Comparison of ENCODE assay signal across 9 cellular contexts in genomic region chr11:14578551-14578956, GRCh38. TPM values are rescaled to one million over a fixed set of nuclear protein-coding genes. Genes with fewer than 3 reads are reported as not detected.
A peak's percentile ranks its signal among the peaks of the same experiment; 100 is the strongest.
DNase-seq lines count a peak whose midpoint lies in the region; ATAC-seq, FAIRE-seq and TF ChIP-seq lines count a peak whose summit lies in the region.
"Had no signal": no experiment of that assay in that cellular context is flagged by ENCODE, and none has a peak within 500 bp of the region (broad histone marks: within the 10 kb centered on the region; RNA-seq: fewer than 3 reads in every experiment).

No MANE protein-coding gene starts in this region.

- FAIRE-seq in HTR-8/SVneo (lab: Jason Lieb, UNC), result no peak
- FAIRE-seq: keratinocyte had no signal

- no peaks in the 10 kb centered on the region for H4K20me1 ChIP-seq in OCI-LY7 (ENCODE audit: insufficient read depth, low read length)

- ATAC-seq in GM19043 (IDR thresholded peaks at IDR 0.05; ENCODE audit: low read depth, unreplicated experiment) (peak; percentile 99), HG03342 (IDR thresholded peaks at IDR 0.05; ENCODE audit: unreplicated experiment) (peak; percentile 100), left colon (peak; percentile 71)
- peak; percentile 100 for ATAC-seq in stimulated activated memory B cell treated with anti-CD40 and anti-IgM and Interleukin-4, amounts not matched to agents 10 μg/mL and 1 μg/mL and 100 μg/mL, for 72 hours

- H3K4me3 ChIP-seq in BE2C (ENCODE audit: low read depth, low read length), result no peak overlapping the region
- peak overlapping the region; percentile 48 for H3K4me3 ChIP-seq in OCI-LY7 (ENCODE audit: low read depth, low read length, poor library complexity, severe bottlenecking)

- H3K27ac ChIP-seq in OCI-LY7 (ENCODE audit: low read depth, low read length, poor library complexity, severe bottlenecking), result peak overlapping the region; percentile 47

- CTCF ChIA-PET in OCI-LY7 (lab: Charles Lee; ENCODE audit: unreplicated experiment), result interaction anchor here (0.7 to 1.0 kb wide), 2 partner anchors 328 to 330 kb away, joined by 3 read pairs; no protein-coding TSS in a partner anchor

- peaks cover 5% of the 10 kb centered on the region for H3K36me3 Mint-ChIP-seq in stimulated activated memory B cell treated with anti-CD40 and anti-IgM and Interleukin-4, amounts not matched to agents 10 μg/mL and 1 μg/mL and 100 μg/mL, for 72 hours

- intact Hi-C loops in OCI-LY7 (cut with micrococcal nuclease; ENCODE audit: unreplicated experiment), result loop anchor here (2.0 kb wide), 1 partner anchor 58 kb away; the partner anchor contains the start of gene PSMA1
- intact Hi-C loops in left colon (cut with DNase I, micrococcal nuclease), result no loop called here

- peaks cover 11% of the 10 kb centered on the region for H3K9me3 Mint-ChIP-seq in stimulated activated memory B cell treated with anti-CD40 and anti-IgM and Interleukin-4, amounts not matched to agents 10 μg/mL and 1 μg/mL and 100 μg/mL, for 72 hours

- peak overlapping the region; percentile 67 for H3K4me2 ChIP-seq in OCI-LY7 (ENCODE audit: low read length)

- H3K9me3 ChIP-seq in BE2C (no peaks in the 10 kb centered on the region), OCI-LY7 (ENCODE audit: low read length) (peaks cover 4% of the 10 kb centered on the region; the same call in 1 of the 2 replicates)

- DNase-seq in BE2C (peak; percentile 12), OCI-LY7 (ENCODE audit: low spot score) (peak; percentile 80), left colon (peak; percentile 23 to 45), HTR-8/SVneo (ENCODE audit: insufficient read length, low spot score) (no peak)
- DNase-seq in activated naive CD4-positive, alpha-beta T cell treated with Interleukin-2 at 50 U/mL for 16 hours, result peak; percentile 54

- no peaks in the 10 kb centered on the region for H3K9me2 ChIP-seq in OCI-LY7 (ENCODE audit: insufficient read depth, low read length)

- H3K79me2 ChIP-seq in OCI-LY7 (ENCODE audit: insufficient read depth, low read depth, low read length), result no peaks in the 10 kb centered on the region

- peaks cover 24% of the 10 kb centered on the region for H3K4me1 Mint-ChIP-seq in stimulated activated memory B cell treated with anti-CD40 and anti-IgM and Interleukin-4, amounts not matched to agents 10 μg/mL and 1 μg/mL and 100 μg/mL, for 72 hours

- no peak overlapping the region for H3K4me3 Mint-ChIP-seq in stimulated activated memory B cell treated with anti-CD40 and anti-IgM and Interleukin-4, amounts not matched to agents 10 μg/mL and 1 μg/mL and 100 μg/mL, for 72 hours

- no TSS peak for BruUV-seq in OCI-LY7 (replicated peaks; lab: Mats Ljungman, UMichigan)

- H3K27me3 Mint-ChIP-seq in stimulated activated memory B cell treated with anti-CD40 and anti-IgM and Interleukin-4, amounts not matched to agents 10 μg/mL and 1 μg/mL and 100 μg/mL, for 72 hours, result no peaks in the 10 kb centered on the region

- POLR2A ChIA-PET in OCI-LY7 (lab: Charles Lee), result interaction anchor here (0.6 to 1.8 kb wide), 11 partner anchors 13 to 684 kb away, joined by 3 to 13 read pairs (median 4); partner anchors contain the start of genes CYP2R1 and PSMA1

- H3K4me1 ChIP-seq in BE2C (no peaks in the 10 kb centered on the region), OCI-LY7 (ENCODE audit: insufficient read depth, low read length, poor library complexity, severe bottlenecking) (peaks cover 14% of the 10 kb centered on the region)

- H3K27ac Mint-ChIP-seq in stimulated activated memory B cell treated with anti-CD40 and anti-IgM and Interleukin-4, amounts not matched to agents 10 μg/mL and 1 μg/mL and 100 μg/mL, for 72 hours, result peak overlapping the region; percentile 56

- peak overlapping the region; percentile 100 for H2AFZ ChIP-seq in OCI-LY7 (ENCODE audit: low read length)

- H3K36me3 ChIP-seq in BE2C, result no peaks in the 10 kb centered on the region
- H3K36me3 ChIP-seq in OCI-LY7 (ENCODE audit: insufficient read depth, low read length), result 0 out of 2 replicates have a peak, but pooled peaks cover 4% of the 10 kb centered on the region

- H3K27me3 ChIP-seq in BE2C, result no peaks in the 10 kb centered on the region

- no peak for TF ChIP-seq CTCF in BE2C (IDR thresholded peaks at IDR 0.05; ENCODE audit: low read depth, low read length)
- TF ChIP-seq CTCF in OCI-LY7 (conservative IDR thresholded peaks at IDR 0.05; ENCODE audit: low read length), result no peak

RNA-seq across cellular contexts. Expression of gene PSMA1, which starts 58.4 kb away (rescaled TPM):
- polyA plus RNA-seq in BE2C (2012; ENCODE audit: insufficient read depth, insufficient read length, low read depth), result 95.9 TPM
- 134 and 173 TPM in 2 replicates for total RNA-seq in OCI-LY7 (2014; rRNA removed; shearing (Covaris generic))
- 171 TPM in 2 replicates for total RNA-seq in OCI-LY7 (2022)
- 100 to 1,000 TPM; 102 to 113 TPM for total RNA-seq in left colon
